ENCODE assay signal across 8 cellular contexts in the genomic region with DNA sequence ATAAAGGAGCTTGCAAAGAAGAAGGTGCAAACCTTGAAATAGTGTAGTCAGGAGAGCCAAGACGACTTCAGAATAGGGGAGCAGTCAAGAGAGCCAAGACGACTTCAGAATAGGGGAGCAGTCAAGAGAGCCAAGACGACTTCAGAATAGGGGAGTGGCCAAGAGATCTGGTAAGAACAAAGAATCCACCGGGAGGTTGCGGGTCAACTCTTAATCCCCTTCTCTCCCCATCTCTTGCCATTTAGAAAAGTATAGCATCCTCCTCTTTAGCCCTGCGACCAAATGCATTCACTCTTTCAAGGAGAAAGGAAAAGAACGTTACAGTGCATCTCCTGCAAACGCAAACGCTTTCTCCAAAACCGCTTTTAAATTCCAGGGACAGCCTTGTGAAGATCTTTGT. TPM values are rescaled to one million over a fixed set of nuclear protein-coding genes. Genes with fewer than 3 reads are reported as not detected.
DNase-seq lines count a peak whose midpoint lies in the region; ATAC-seq and TF ChIP-seq lines count a peak whose summit lies in the region.

No MANE protein-coding gene starts in this region.

- H3K27me3 Mint-ChIP-seq in progenitor cell of endocrine pancreas: no peaks in the 10 kb centered on the region

- H3K9me3 ChIP-seq in RWPE2 (ENCODE audit: severe bottlenecking): no peaks in the 10 kb centered on the region
- no peaks in the 10 kb centered on the region for H3K9me3 ChIP-seq in esophagus squamous epithelium

- H3K4me1 Mint-ChIP-seq in progenitor cell of endocrine pancreas (ENCODE audit: low read depth): peaks cover 46% of the 10 kb centered on the region

- no peaks in the 10 kb centered on the region for H3K27me3 ChIP-seq in RWPE2 (ENCODE audit: insufficient read depth, poor library complexity, severe bottlenecking)
- no peaks in the 10 kb centered on the region for H3K27me3 ChIP-seq in esophagus squamous epithelium

- peak overlapping the region; percentile 97 for H3K27ac Mint-ChIP-seq in progenitor cell of endocrine pancreas

- H3K27ac ChIP-seq in RWPE2 (ENCODE audit: poor library complexity, severe bottlenecking) (peak overlapping the region; percentile 71), esophagus squamous epithelium (peak overlapping the region; percentile 72 to 92 (median 85))

- intact Hi-C loops in esophagus squamous epithelium (cut with DNase I): no loop called here

- H3K4me1 ChIP-seq in RWPE2 (ENCODE audit: insufficient read depth, poor library complexity, severe bottlenecking) (peaks cover 3% of the 10 kb centered on the region), esophagus squamous epithelium (peaks cover 25 to 56% (median 30%) of the 10 kb centered on the region in 3 donors)

- no peak for DNase-seq in RWPE2 (ENCODE audit: low spot score)
- no peak for DNase-seq in esophagus squamous epithelium (lab: John Stamatoyannopoulos, UW)
- no peak for DNase-seq in progenitor cell of endocrine pancreas (ENCODE audit: low spot score, unreplicated experiment)
- DNase-seq in NCI-H2107 treated with DMSO at 0.1 percent for 48 hours (lab: John Stamatoyannopoulos, UW; ENCODE audit: unreplicated experiment): no peak
- DNase-seq in NCI-H1048 (lab: John Stamatoyannopoulos, UW): no peak
- no peak for DNase-seq in GDM1 (lab: John Stamatoyannopoulos, UW)

- peaks cover 10% of the 10 kb centered on the region for H3K36me3 Mint-ChIP-seq in progenitor cell of endocrine pancreas (ENCODE audit: insufficient read depth)

- TF ChIP-seq CTCF in RWPE2 (IDR thresholded peaks at IDR 0.05; ENCODE audit: poor library complexity, severe bottlenecking) (no peak), esophagus squamous epithelium (IDR thresholded peaks at IDR 0.05) (no peak), progenitor cell of endocrine pancreas (IDR thresholded peaks at IDR 0.05; ENCODE audit: unreplicated experiment) (no peak)

- H3K4me3 Mint-ChIP-seq in progenitor cell of endocrine pancreas (ENCODE audit: low read depth): peak overlapping the region; percentile 97

- H3K36me3 ChIP-seq in RWPE2 (ENCODE audit: low read depth) (peaks cover 23% of the 10 kb centered on the region), esophagus squamous epithelium (peaks cover 4 to 26% (median 19%) of the 10 kb centered on the region in 3 donors)

- ATAC-seq in RWPE2 (ENCODE audit: low read depth) (no peak), HG03457 (IDR thresholded peaks at IDR 0.05; ENCODE audit: unreplicated experiment) (no peak)

- H3K9me3 Mint-ChIP-seq in progenitor cell of endocrine pancreas (ENCODE audit: low read depth): no peaks in the 10 kb centered on the region

- WGBS in esophagus squamous epithelium, 2 donors: 0 to 1% methylated on average over 10 of the region's 10 CpGs

- H3K4me3 ChIP-seq in GM08714 (ENCODE audit: low read length) (peak overlapping the region; percentile 97), RWPE2 (ENCODE audit: severe bottlenecking) (peak overlapping the region; percentile 90), esophagus squamous epithelium (peak overlapping the region; percentile 88 to 94 (median 92))

- TF ChIP-seq POLR2A in esophagus squamous epithelium (IDR thresholded peaks at IDR 0.05): no peak

RNA-seq across cellular contexts. Expression of gene KNOP1, which starts 0.7 kb away (rescaled TPM):
- total RNA-seq in esophagus squamous epithelium (10 to 100 TPM in 2 of 4 donors, 1 to 10 TPM in 2; 9.0 to 14.3 (median 11.7) TPM), progenitor cell of endocrine pancreas (56.0 and 58.1 TPM in 2 replicates)

RNA-seq across cellular contexts. Expression of gene IQCK, which starts 0.8 kb away (rescaled TPM):
- total RNA-seq in esophagus squamous epithelium: 1 to 10 TPM; 2.2 to 9.3 (median 6.1) TPM
- 31.5 and 33.2 TPM in 2 replicates for total RNA-seq in progenitor cell of endocrine pancreas
